In the genomic region with DNA sequence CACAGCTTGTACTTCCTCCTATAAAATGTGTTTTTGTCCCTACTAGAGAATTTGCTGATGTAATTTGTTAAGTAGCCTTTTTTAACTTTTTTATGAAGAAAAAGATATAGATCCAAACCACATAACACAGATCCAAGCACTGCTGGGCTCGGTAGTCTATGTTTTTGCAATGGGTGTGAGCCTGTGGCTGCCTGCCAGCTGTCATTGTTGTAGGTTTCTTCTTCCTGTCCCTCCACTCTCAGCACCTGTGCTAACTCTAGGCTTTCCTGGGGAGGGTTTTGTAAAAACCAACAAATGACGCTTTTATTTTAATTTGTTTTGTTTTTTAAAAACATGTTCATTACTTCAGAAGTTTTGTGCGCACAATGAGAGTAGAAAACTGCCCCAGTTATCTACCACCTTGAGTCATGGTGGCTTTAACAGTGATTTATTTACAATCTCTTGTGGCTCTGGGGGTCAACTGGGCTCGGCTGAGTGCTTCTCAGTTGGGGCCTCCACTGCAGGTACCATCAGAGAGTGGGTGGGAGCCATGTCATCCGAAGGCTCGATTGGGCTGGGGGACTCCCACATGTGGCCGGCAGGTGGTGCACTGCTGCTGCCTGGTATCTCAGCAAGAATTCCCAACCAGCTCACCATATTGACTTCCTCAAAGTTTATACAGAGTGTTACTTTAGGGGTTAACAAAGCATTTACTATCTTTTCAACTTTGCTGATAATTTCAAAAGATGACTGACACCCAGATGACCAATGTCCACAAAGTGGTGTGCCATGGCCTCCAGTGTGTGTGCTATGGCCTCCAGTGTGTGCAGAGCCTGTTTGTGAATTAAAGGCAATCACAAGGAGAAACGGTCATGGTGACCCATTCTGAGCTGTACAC, we compare ENCODE assay signal across 12 cellular contexts. TPM values are rescaled to one million over a fixed set of nuclear protein-coding genes. Genes with fewer than 3 reads are reported as not detected.
A peak's percentile ranks its signal among the peaks of the same experiment; 100 is the strongest.
DNase-seq lines count a peak whose midpoint lies in the region; ATAC-seq, FAIRE-seq and TF ChIP-seq lines count a peak whose summit lies in the region.
"Had no signal": no experiment of that assay in that cellular context is flagged by ENCODE, and none has a peak within 500 bp of the region (broad histone marks: within the 10 kb centered on the region; RNA-seq: fewer than 3 reads in every experiment).

No MANE protein-coding gene starts in this region.

- no peak overlapping the region for H3K4me2 ChIP-seq in DND-41 (ENCODE audit: insufficient read depth, low read length)
- H3K4me2 ChIP-seq: GM23338 had no signal

- ATAC-seq in DND-41 (ENCODE audit: insufficient read depth, low read depth) (peak; percentile 64; the same call in 2 of the 3 replicates), gastroesophageal sphincter (no peak), GM18517 (IDR thresholded peaks at IDR 0.05; ENCODE audit: unreplicated experiment) (no peak)
- ATAC-seq: GM23338 had no signal

- peak; percentile 9 for DNase-seq in DND-41
- DNase-seq in GM18507 (ENCODE audit: extremely low spot score, insufficient read length, low read depth), result no peak
- DNase-seq in SW480 (ENCODE audit: low spot score), result peak; percentile 23
- no peak for DNase-seq in kidney tubule cell (ENCODE audit: low spot score)
- DNase-seq in G401 (ENCODE audit: low spot score), result no peak
- DNase-seq: caudate nucleus, foreskin fibroblast, retina had no signal

- no peaks in the 10 kb centered on the region for H3K79me2 ChIP-seq in DND-41 (ENCODE audit: insufficient read depth, low read length)

- H3K4me1 ChIP-seq in DND-41 (ENCODE audit: insufficient read depth, low read length) (no peaks in the 10 kb centered on the region), gastroesophageal sphincter (peaks cover 0 to 32% (median 0%) of the 10 kb centered on the region in 3 donors)

- FAIRE-seq in GM18507 (lab: Jason Lieb, UNC), result peak; percentile 95

- no peak for TF ChIP-seq EP300 in gastroesophageal sphincter (IDR thresholded peaks at IDR 0.05)

- H3K9me3 ChIP-seq in DND-41 (ENCODE audit: insufficient read depth, low read length, severe bottlenecking) (no peaks in the 10 kb centered on the region), gastroesophageal sphincter (no peaks in the 10 kb centered on the region)

- TF ChIP-seq POLR2A in gastroesophageal sphincter (IDR thresholded peaks at IDR 0.05), result no peak

- H3K27me3 ChIP-seq in DND-41 (ENCODE audit: insufficient read depth, low read length, poor library complexity) (peaks cover 3% of the 10 kb centered on the region), gastroesophageal sphincter (no peaks in the 10 kb centered on the region)

- TF ChIP-seq CTCF in DND-41 (IDR thresholded peaks at IDR 0.05; ENCODE audit: borderline replicate concordance, extremely low read depth, low read length, poor library complexity, severe bottlenecking), result no peak
- no peak for TF ChIP-seq CTCF in gastroesophageal sphincter (IDR thresholded peaks at IDR 0.05)

- 50 to 66% methylated on average over 3 to 4 of the region's 8 CpGs for WGBS in gastroesophageal sphincter (ENCODE audit: low coverage in 1 of 2), 2 donors

- H3K9ac ChIP-seq in DND-41 (ENCODE audit: low read depth, low read length), result no peak overlapping the region

- no peaks in the 10 kb centered on the region for H4K20me1 ChIP-seq in DND-41 (ENCODE audit: insufficient read depth, low read length)

- H3K27ac ChIP-seq in DND-41 (ENCODE audit: low read length) (no peak overlapping the region), gastroesophageal sphincter (peak overlapping the region in 3 of 4 donors; percentile 55 to 63 (median 63))

- H2AFZ ChIP-seq in DND-41 (ENCODE audit: low read depth, low read length), result no peak overlapping the region
- H2AFZ ChIP-seq: GM23338 had no signal

- H3K36me3 ChIP-seq in DND-41 (ENCODE audit: insufficient read depth, low read length), result no peaks in the 10 kb centered on the region
- H3K36me3 ChIP-seq in gastroesophageal sphincter, result no peaks in the 10 kb centered on the region

- in situ Hi-C loops in G401 (cut with HindIII; ENCODE audit: low sequenced_read_pairs), result no loop called here

- no peak overlapping the region for H3K4me3 ChIP-seq in DND-41 (ENCODE audit: low read depth in 1 of 2, low read length in 2 of 2)
- no peak overlapping the region for H3K4me3 ChIP-seq in gastroesophageal sphincter
- H3K4me3 ChIP-seq: GM23338 had no signal

RNA-seq across cellular contexts. Expression of gene CCR6, which starts 3.0 kb away (rescaled TPM):
- total RNA-seq in gastroesophageal sphincter, result not detected
- not detected in 2 replicates for total RNA-seq in G401 (2014; rRNA removed; shearing (Covaris generic))
- total RNA-seq: GM23338, lung microvascular endothelial cell had no signal

RNA-seq across cellular contexts. Expression of gene GPR31, which starts 37.9 kb away (rescaled TPM):
- not detected for total RNA-seq in gastroesophageal sphincter
- not detected in 2 replicates for total RNA-seq in G401 (2014; rRNA removed; shearing (Covaris generic))
- total RNA-seq: GM23338, lung microvascular endothelial cell had no signal

Comparison
In these comparisons a context has a peak if more than half of its experiments do, and no peak if none do; other contexts are left out.
1. DNase-seq: peak in DND-41 (single experiment) and SW480 (single experiment); none in GM18507 (single experiment), kidney tubule cell (single experiment) and G401 (single experiment).